Comparison of ENCODE assay signal across 1 cellular context in genomic region chr3:112665009-112665408, GRCh38. TPM values are rescaled to one million over a fixed set of nuclear protein-coding genes. Genes with fewer than 3 reads are reported as not detected.
"Had no signal": no experiment of that assay in that cellular context is flagged by ENCODE, and none has a peak within 500 bp of the region (broad histone marks: within the 10 kb centered on the region; RNA-seq: fewer than 3 reads in every experiment).

No MANE protein-coding gene starts in this region.

RNA-seq across cellular contexts. Expression of gene CCDC80, which starts 24.1 kb away (rescaled TPM):
- total RNA-seq: naive thymus-derived CD8-positive, alpha-beta T cell had no signal
